ENCODE assay signal across 12 cellular contexts in the genomic region with DNA sequence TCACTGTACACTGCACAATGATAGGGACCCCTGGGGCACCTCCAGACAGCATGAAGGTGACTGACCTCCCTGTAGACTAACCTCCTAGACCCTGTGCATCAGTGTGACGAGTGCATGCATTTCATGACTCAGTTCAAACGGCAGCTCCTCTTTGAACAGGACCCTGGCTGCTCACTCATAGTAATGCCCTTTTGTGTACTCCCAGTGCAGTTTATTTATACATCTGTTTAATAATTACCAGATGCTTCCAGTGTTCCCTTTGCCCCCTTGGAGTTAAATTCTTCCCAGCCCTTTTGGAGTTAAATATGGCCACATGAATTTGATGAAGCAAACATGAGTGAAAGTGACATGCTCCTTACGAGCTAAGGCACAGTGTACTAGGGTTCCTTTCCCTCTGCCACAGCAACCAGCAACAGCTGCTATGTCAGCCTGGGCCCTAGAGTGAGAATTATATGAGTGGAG.
DNase-seq lines count a peak whose midpoint lies in the region; ATAC-seq and TF ChIP-seq lines count a peak whose summit lies in the region.
"Had no signal": no experiment of that assay in that cellular context is flagged by ENCODE, and none has a peak within 500 bp of the region (broad histone marks: within the 10 kb centered on the region; RNA-seq: fewer than 3 reads in every experiment).

No MANE protein-coding gene starts in this region.

- H3K27me3 ChIP-seq in thyroid gland = no peaks in the 10 kb centered on the region
- H3K27me3 ChIP-seq: neutrophil, tibial nerve had no signal

- WGBS in thyroid gland, 2 donors = 58 to 65% methylated on average over 3 of the region's 3 CpGs

- no peak overlapping the region for H3K27ac ChIP-seq in thyroid gland
- H3K27ac ChIP-seq: neutrophil, tibial nerve had no signal

- no peak for TF ChIP-seq POLR2A in thyroid gland (IDR thresholded peaks at IDR 0.05)

- in situ Hi-C loops in astrocyte of the spinal cord (cut with HindIII; ENCODE audit: low sequenced_read_pairs) = no loop called here

- DNase-seq in AG04449 (ENCODE audit: low read depth, low spot score) (peak; percentile 33), HCEC 1CT (peak; percentile 82), astrocyte of the spinal cord (ENCODE audit: low read depth, low spot score) (peak; percentile 62), left lobe of liver (ENCODE audit: low spot score) (no peak), thyroid gland (no peak), NCI-H146 (lab: John Stamatoyannopoulos, UW) (no peak), NOMO-1 (lab: John Stamatoyannopoulos, UW; ENCODE audit: unreplicated experiment in 2 of 2) (no peak)
- DNase-seq: activated CD4-positive, alpha-beta T cell treated with anti-CD3 and anti-CD28 coated beads, Interleukin-2, amount 50 U/mL, for 1 hour; T-helper 2 cell had no signal

- H3K4me3 ChIP-seq in AG04449 (ENCODE audit: low read depth, low read length) = no peak overlapping the region
- no peak overlapping the region for H3K4me3 ChIP-seq in astrocyte of the spinal cord (ENCODE audit: low read depth, low read length)
- no peak overlapping the region for H3K4me3 ChIP-seq in thyroid gland (replicated peaks in 1 of 3)
- H3K4me3 ChIP-seq: tibial nerve had no signal

- no peaks in the 10 kb centered on the region for H3K9me3 ChIP-seq in thyroid gland
- H3K9me3 ChIP-seq: neutrophil had no signal

- no peak for TF ChIP-seq CTCF in AG04449 (IDR thresholded peaks at IDR 0.05; ENCODE audit: insufficient read depth, low read length, missing control alignments)
- no peak for TF ChIP-seq CTCF in astrocyte of the spinal cord (IDR thresholded peaks at IDR 0.05; ENCODE audit: low read depth, low read length)
- no peak for TF ChIP-seq CTCF in thyroid gland (IDR thresholded peaks at IDR 0.05)

- CTCF ChIA-PET in AG04449 (lab: Yijun Ruan, JAX) = interaction anchor here (3.0 to 4.9 kb wide), 2 partner anchors 17 to 216 kb away, joined by 13 to 29 read pairs; no protein-coding TSS in a partner anchor

- no peaks in the 10 kb centered on the region for H3K36me3 ChIP-seq in thyroid gland
- H3K36me3 ChIP-seq: neutrophil, tibial nerve had no signal

- POLR2A ChIA-PET in AG04449 (lab: Yijun Ruan, JAX) = interaction anchor here (0.6 to 1.5 kb wide), 4 partner anchors 15 to 73 kb away, joined by 3 to 4 read pairs (median 3); no protein-coding TSS in a partner anchor

- intact Hi-C loops in thyroid gland (cut with DNase I) = no loop called here

- ATAC-seq in left lobe of liver (peak; percentile 67), GM18498 (IDR thresholded peaks at IDR 0.05; ENCODE audit: unreplicated experiment) (no peak)

- H3K4me1 ChIP-seq in thyroid gland = peaks cover 0 to 4% of the 10 kb centered on the region in 2 donors
- H3K4me1 ChIP-seq: tibial nerve had no signal

Comparison
In these comparisons a context has a peak if more than half of its experiments do, and no peak if none do; other contexts are left out.
1. DNase-seq: peak in AG04449 (single experiment), HCEC 1CT (single experiment) and astrocyte of the spinal cord (single experiment); none in left lobe of liver (single experiment), thyroid gland (0 of 2), NCI-H146 (single experiment) and NOMO-1 (0 of 2).